ENCODE assay signal across 12 cellular contexts in genomic region chr13:88144580-88144979, GRCh38.
DNase-seq lines count a peak whose midpoint lies in the region; ATAC-seq and TF ChIP-seq lines count a peak whose summit lies in the region.
"Had no signal": no experiment of that assay in that cellular context is flagged by ENCODE, and none has a peak within 500 bp of the region (broad histone marks: within the 10 kb centered on the region; RNA-seq: fewer than 3 reads in every experiment).

No MANE protein-coding gene starts in this region.

- no peak overlapping the region for H2AFZ ChIP-seq in GM23338

- WGBS in endodermal cell (ENCODE audit: insufficient coverage in 1 of 2, insufficient read length in 1 of 2), 2 experiments, result 94% methylated on average over 5 to 8 of the region's 8 CpGs

- H3K4me3 ChIP-seq in GM23338 (no peak overlapping the region), SJCRH30 (peak overlapping the region; percentile 40), endodermal cell (ENCODE audit: low read length) (no peak overlapping the region)

- peak; percentile 24 for DNase-seq in GM23338 (ENCODE audit: low spot score)
- peak; percentile 29 for DNase-seq in NCI-H146 (lab: John Stamatoyannopoulos, UW)
- peak in 1 of 2 experiments; percentile 9 for DNase-seq in SJCRH30
- peak; percentile 50 for DNase-seq in endodermal cell
- DNase-seq in activated CD4-positive, alpha-beta T cell treated with anti-CD3 and anti-CD28 coated beads, Interleukin-2, amount 10 ng/mL, durations not matched to agents 24 days and 14 days, result no peak
- no peak for DNase-seq in activated CD4-positive, alpha-beta T cell treated with anti-CD3 and anti-CD28 coated beads, Interleukin-2, amount 50 U/mL, for 48 hours
- DNase-seq in activated CD4-positive, CD25-positive, alpha-beta regulatory T cell treated with anti-CD3 and anti-CD28 coated beads, Interleukin-2, amount 50 U/mL, for 72 hours, result no peak
- DNase-seq: Caco-2; CD8-positive, alpha-beta memory T cell; DMS53; GF-D8 had no signal

- no peak for ATAC-seq in GM23338
- ATAC-seq in GM21526 (IDR thresholded peaks at IDR 0.05; ENCODE audit: low FRiP score, unreplicated experiment), result no peak

- H3K27ac Mint-ChIP-seq in GM23338, result no peak overlapping the region
- H3K27ac Mint-ChIP-seq in endodermal cell, result no peak overlapping the region
- H3K27ac Mint-ChIP-seq in activated CD4-positive, alpha-beta T cell treated with anti-CD3 and anti-CD28 coated beads, Interleukin-2, amount 10 ng/mL, durations not matched to agents 24 days and 14 days, result no peak overlapping the region
- H3K27ac Mint-ChIP-seq: CD8-positive, alpha-beta memory T cell had no signal

- no peaks in the 10 kb centered on the region for H3K9me2 ChIP-seq in GM23338 (ENCODE audit: insufficient read depth)

- H3K27ac ChIP-seq in GM23338 (ENCODE audit: low read depth) (no peak overlapping the region), SJCRH30 (no peak overlapping the region), endodermal cell (ENCODE audit: low read depth, low read length) (no peak overlapping the region)

- no peaks in the 10 kb centered on the region for H3K4me1 ChIP-seq in GM23338 (ENCODE audit: insufficient read depth)
- no peaks in the 10 kb centered on the region for H3K4me1 ChIP-seq in SJCRH30
- no peaks in the 10 kb centered on the region for H3K4me1 ChIP-seq in endodermal cell (ENCODE audit: control insufficient read depth, insufficient read depth, low read length)
- H3K4me1 ChIP-seq: Caco-2 had no signal

- H3K4me1 Mint-ChIP-seq in GM23338, result peaks cover 2% of the 10 kb centered on the region; the same call in 1 of the 3 replicates
- peaks cover 2% of the 10 kb centered on the region for H3K4me1 Mint-ChIP-seq in endodermal cell
- no peaks in the 10 kb centered on the region for H3K4me1 Mint-ChIP-seq in activated CD4-positive, alpha-beta T cell treated with anti-CD3 and anti-CD28 coated beads, Interleukin-2, amount 10 ng/mL, durations not matched to agents 24 days and 14 days

- TF ChIP-seq CTCF in GM23338 (conservative IDR thresholded peaks at IDR 0.05; ENCODE audit: low read depth in 2 of 2) (peak; percentile 30 to 36; a peak in 3 of 4 replicates), endodermal cell (conservative IDR thresholded peaks at IDR 0.05) (peak; percentile 27)

- intact Hi-C loops in activated CD4-positive, alpha-beta T cell treated with anti-CD3 and anti-CD28 coated beads, Interleukin-2, amount 10 ng/mL, durations not matched to agents 24 days and 14 days (cut with micrococcal nuclease), result no loop called here

- H3K27me3 ChIP-seq in GM23338 (ENCODE audit: insufficient read depth) (no peaks in the 10 kb centered on the region), SJCRH30 (no peaks in the 10 kb centered on the region), endodermal cell (ENCODE audit: control insufficient read depth, insufficient read depth, low read length, poor library complexity, severe bottlenecking) (no peaks in the 10 kb centered on the region)

- H3K4me2 ChIP-seq in GM23338, result no peak overlapping the region

- no peaks in the 10 kb centered on the region for H3F3A ChIP-seq in GM23338 (replicated peaks; ENCODE audit: low read depth)

- H3K79me2 ChIP-seq in GM23338 (replicated peaks; ENCODE audit: insufficient read depth), result no peaks in the 10 kb centered on the region

- H3K9me3 ChIP-seq in SJCRH30 (replicated peaks), result no peaks in the 10 kb centered on the region
- peaks cover 4% of the 10 kb centered on the region for H3K9me3 ChIP-seq in endodermal cell (ENCODE audit: control insufficient read depth, low read length)
- H3K9me3 ChIP-seq: Caco-2 had no signal

- H3K4me3 Mint-ChIP-seq in GM23338 (no peak overlapping the region), endodermal cell (no peak overlapping the region)
- H3K4me3 Mint-ChIP-seq in activated CD4-positive, alpha-beta T cell treated with anti-CD3 and anti-CD28 coated beads, Interleukin-2, amount 10 ng/mL, durations not matched to agents 24 days and 14 days, result no peak overlapping the region
- H3K4me3 Mint-ChIP-seq: CD8-positive, alpha-beta memory T cell had no signal

- H3K9me3 Mint-ChIP-seq in GM23338, result peaks cover 19% of the 10 kb centered on the region
- H3K9me3 Mint-ChIP-seq in endodermal cell, result peaks cover 15% of the 10 kb centered on the region
- no peaks in the 10 kb centered on the region for H3K9me3 Mint-ChIP-seq in activated CD4-positive, alpha-beta T cell treated with anti-CD3 and anti-CD28 coated beads, Interleukin-2, amount 10 ng/mL, durations not matched to agents 24 days and 14 days

- peaks cover 16% of the 10 kb centered on the region; the same call in 2 of the 3 replicates for H3K36me3 Mint-ChIP-seq in GM23338 (ENCODE audit: low read depth)
- no peaks in the 10 kb centered on the region for H3K36me3 Mint-ChIP-seq in endodermal cell (ENCODE audit: low read depth)
- H3K36me3 Mint-ChIP-seq in activated CD4-positive, alpha-beta T cell treated with anti-CD3 and anti-CD28 coated beads, Interleukin-2, amount 10 ng/mL, durations not matched to agents 24 days and 14 days (ENCODE audit: low read depth), result no peaks in the 10 kb centered on the region

- H3K9ac ChIP-seq in endodermal cell (ENCODE audit: extremely low read depth, low read length, poor library complexity, severe bottlenecking), result no peak overlapping the region

- H3K36me3 ChIP-seq in GM23338 (ENCODE audit: insufficient read depth), result peaks cover 10% of the 10 kb centered on the region; the same call in 1 of the 2 replicates
- H3K36me3 ChIP-seq in SJCRH30, result no peaks in the 10 kb centered on the region
- no peaks in the 10 kb centered on the region for H3K36me3 ChIP-seq in endodermal cell (ENCODE audit: control insufficient read depth, insufficient read depth, low read length)

- H3K27me3 Mint-ChIP-seq in GM23338 (ENCODE audit: insufficient read depth, low read depth, poor library complexity) (no peaks in the 10 kb centered on the region), endodermal cell (ENCODE audit: insufficient read depth) (no peaks in the 10 kb centered on the region)
- no peaks in the 10 kb centered on the region for H3K27me3 Mint-ChIP-seq in activated CD4-positive, alpha-beta T cell treated with anti-CD3 and anti-CD28 coated beads, Interleukin-2, amount 10 ng/mL, durations not matched to agents 24 days and 14 days

- H4K20me1 ChIP-seq in GM23338 (replicated peaks; ENCODE audit: insufficient read depth), result no peaks in the 10 kb centered on the region

TF ChIP-seq in GM23338, 12 proteins besides CTCF, POLR2A, EP300 and RAD21:
- TF ChIP-seq POLR2AphosphoS5 (IDR thresholded peaks at IDR 0.05; ENCODE audit: low read depth) (no peak), EZH2 (IDR thresholded peaks at IDR 0.05; ENCODE audit: low read depth, unreplicated experiment) (no peak), CREB1 (CRISPR knock-in tag; IDR thresholded peaks at IDR 0.05; ENCODE audit: low read depth) (no peak), ZNF114 (CRISPR knock-in tag; IDR thresholded peaks at IDR 0.05) (no peak), STAT1 (IDR thresholded peaks at IDR 0.05; ENCODE audit: unreplicated experiment) (no peak), EZH2phosphoT487 (IDR thresholded peaks at IDR 0.05; ENCODE audit: unreplicated experiment) (no peak), ZNF331 (CRISPR knock-in tag; IDR thresholded peaks at IDR 0.05; ENCODE audit: low read depth) (no peak), NANOG (IDR thresholded peaks at IDR 0.05; ENCODE audit: borderline replicate concordance) (no peak), REST (IDR thresholded peaks at IDR 0.05; ENCODE audit: unreplicated experiment) (no peak), JUNB (IDR thresholded peaks at IDR 0.05; ENCODE audit: unreplicated experiment) (no peak)

Comparison
In these comparisons a context has a peak if more than half of its experiments do, and no peak if none do; other contexts are left out.
1. DNase-seq: peak in GM23338 (single experiment), NCI-H146 (single experiment) and endodermal cell (single experiment); none in activated CD4-positive, alpha-beta T cell treated with anti-CD3 and anti-CD28 coated beads, Interleukin-2, amount 10 ng/mL, durations not matched to agents 24 days and 14 days (single experiment), activated CD4-positive, alpha-beta T cell treated with anti-CD3 and anti-CD28 coated beads, Interleukin-2, amount 50 U/mL, for 48 hours (0 of 2) and activated CD4-positive, CD25-positive, alpha-beta regulatory T cell treated with anti-CD3 and anti-CD28 coated beads, Interleukin-2, amount 50 U/mL, for 72 hours (single experiment).